Comparison of ENCODE assay signal across 2 cellular contexts in genomic region chr6:28981391-28981832, GRCh38.
A peak's percentile ranks its signal among the peaks of the same experiment; 100 is the strongest.
TF ChIP-seq lines count a peak whose summit lies in the region.

No MANE protein-coding gene starts in this region.

TF ChIP-seq in GM23338, 12 proteins besides CTCF, POLR2A, EP300 and RAD21 (continued from another document):
- TF ChIP-seq ZNF331 (CRISPR knock-in tag; IDR thresholded peaks at IDR 0.05; ENCODE audit: low read depth) (no peak), STAT1 (IDR thresholded peaks at IDR 0.05; ENCODE audit: unreplicated experiment) (no peak), REST (IDR thresholded peaks at IDR 0.05; ENCODE audit: unreplicated experiment) (no peak), ZNF462 (CRISPR knock-in tag; IDR thresholded peaks at IDR 0.05) (no peak), EZH2phosphoT487 (IDR thresholded peaks at IDR 0.05; ENCODE audit: unreplicated experiment) (no peak), ZNF114 (CRISPR knock-in tag; IDR thresholded peaks at IDR 0.05) (no peak), EZH2 (IDR thresholded peaks at IDR 0.05; ENCODE audit: low read depth, unreplicated experiment) (no peak), NANOG (IDR thresholded peaks at IDR 0.05; ENCODE audit: borderline replicate concordance) (no peak), ETS1 (IDR thresholded peaks at IDR 0.05) (no peak), POLR2AphosphoS5 (IDR thresholded peaks at IDR 0.05; ENCODE audit: low read depth) (no peak), JUNB (IDR thresholded peaks at IDR 0.05; ENCODE audit: unreplicated experiment) (no peak)

TF ChIP-seq in GM12878, 131 proteins besides CTCF, POLR2A, EP300 and RAD21:
- TF ChIP-seq EGR1 (IDR thresholded peaks at IDR 0.05; ENCODE audit: borderline replicate concordance in 1 of 2, low read depth in 2 of 2, low read length in 2 of 2): peak in 1 of 2 experiments; percentile 84; a peak in 2 of 3 replicates
- TF ChIP-seq ZNF24 (IDR thresholded peaks at IDR 0.05): peak; percentile 96
- peak; percentile 8; the same call in 1 of the 2 replicates for TF ChIP-seq ATF2 (IDR thresholded peaks at IDR 0.05; ENCODE audit: low read length)
- 0 out of 2 replicates have a peak, but pooled peaks have one; percentile 38 for TF ChIP-seq NKRF (conservative IDR thresholded peaks at IDR 0.05)
- no peak for TF ChIP-seq RELB (IDR thresholded peaks at IDR 0.05; ENCODE audit: low read depth)
- no peak for TF ChIP-seq POU2F2 (IDR thresholded peaks at IDR 0.05; ENCODE audit: borderline replicate concordance, low read depth, low read length)
- TF ChIP-seq ZNF217 (IDR thresholded peaks at IDR 0.05): peak; percentile 87
- peak; percentile 68; the same call in 1 of the 2 replicates for TF ChIP-seq ZSCAN29 (IDR thresholded peaks at IDR 0.05)
- peak; percentile 84 for TF ChIP-seq SREBF2 (IDR thresholded peaks at IDR 0.05; ENCODE audit: low read length)
- no peak for TF ChIP-seq ZBTB33 (IDR thresholded peaks at IDR 0.05)
- TF ChIP-seq TARDBP (IDR thresholded peaks at IDR 0.05; ENCODE audit: borderline replicate concordance): peak; percentile 78; the same call in 1 of the 2 replicates
- peak; percentile 86 for TF ChIP-seq SMARCA5 (IDR thresholded peaks at IDR 0.05)
- TF ChIP-seq PAX8 (IDR thresholded peaks at IDR 0.05): no peak
- no peak for TF ChIP-seq STAT3 (IDR thresholded peaks at IDR 0.05; ENCODE audit: low read depth, low read length)
- TF ChIP-seq ZNF384 (IDR thresholded peaks at IDR 0.05; ENCODE audit: borderline replicate concordance, low read depth, low read length): peak; percentile 40; the same call in 1 of the 2 replicates
- 0 out of 2 replicates have a peak, but pooled peaks have one; percentile 6 for TF ChIP-seq BCLAF1 (IDR thresholded peaks at IDR 0.05)
- TF ChIP-seq TBL1XR1 (IDR thresholded peaks at IDR 0.05; ENCODE audit: low read depth, low read length): peak; percentile 33; the same call in 1 of the 2 replicates
- peak; percentile 26 for TF ChIP-seq SKIL (IDR thresholded peaks at IDR 0.05; ENCODE audit: low read depth, poor library complexity, severe bottlenecking)
